ENCODE assay signal across 8 cellular contexts in genomic region chr17:29412780-29413565, GRCh38. TPM values are rescaled to one million over a fixed set of nuclear protein-coding genes. Genes with fewer than 3 reads are reported as not detected.
DNase-seq lines count a peak whose midpoint lies in the region; ATAC-seq and TF ChIP-seq lines count a peak whose summit lies in the region.

No MANE protein-coding gene starts in this region.

- H3K36me3 Mint-ChIP-seq in naive thymus-derived CD4-positive, alpha-beta T cell, result peaks cover 0 to 25% (median 5%) of the 10 kb centered on the region in 5 donors

- no peaks in the 10 kb centered on the region for H3K27me3 ChIP-seq in BJ (ENCODE audit: control insufficient read depth, insufficient read depth, low read length)
- H3K27me3 ChIP-seq in left lung, result no peaks in the 10 kb centered on the region
- H3K27me3 ChIP-seq in naive thymus-derived CD4-positive, alpha-beta T cell (ENCODE audit: control insufficient read depth in 2 of 2, insufficient read depth in 2 of 2, low read length in 2 of 2), result no peaks in the 10 kb centered on the region

- H3K27me3 Mint-ChIP-seq in naive thymus-derived CD4-positive, alpha-beta T cell, result no peaks in the 10 kb centered on the region

- ATAC-seq in left lung, result peak; percentile 60
- no peak for ATAC-seq in naive thymus-derived CD4-positive, alpha-beta T cell
- no peak for ATAC-seq in HG03039 (IDR thresholded peaks at IDR 0.05; ENCODE audit: unreplicated experiment)

- CTCF ChIA-PET in BJ (lab: Yijun Ruan, JAX), result interaction anchor here (0.7 to 1.3 kb wide), 3 partner anchors 23 to 160 kb away, joined by 3 read pairs; no protein-coding TSS in a partner anchor
- CTCF ChIA-PET in naive thymus-derived CD4-positive, alpha-beta T cell (lab: Charles Lee), result interaction anchor here (0.6 kb wide), 2 partner anchors 15 to 686 kb away, joined by 3 read pairs; no protein-coding TSS in a partner anchor

- H3K27ac ChIP-seq in left lung, result peak overlapping the region in 1 of 2 donors; percentile 66
- no peak overlapping the region for H3K27ac ChIP-seq in naive thymus-derived CD4-positive, alpha-beta T cell (ENCODE audit: low read depth, low read length)

- no peaks in the 10 kb centered on the region for H3K9me3 ChIP-seq in left lung
- H3K9me3 ChIP-seq in naive thymus-derived CD4-positive, alpha-beta T cell (ENCODE audit: control insufficient read depth in 2 of 3, low read length in 3 of 3), result no peaks in the 10 kb centered on the region

- H3K4me3 Mint-ChIP-seq in naive thymus-derived CD4-positive, alpha-beta T cell, result no peak overlapping the region

- intact Hi-C loops in left lung (cut with DNase I), result no loop called here
- intact Hi-C loops in naive thymus-derived CD4-positive, alpha-beta T cell (cut with micrococcal nuclease), result no loop called here

- peak; percentile 90 for DNase-seq in BJ (ENCODE audit: low read depth)
- DNase-seq in HS-5 (ENCODE audit: low read depth), result peak; percentile 80
- peak; percentile 58 for DNase-seq in astrocyte of the hippocampus (ENCODE audit: low read depth, low spot score)
- no peak for DNase-seq in left lung
- DNase-seq in naive thymus-derived CD4-positive, alpha-beta T cell, result no peak
- DNase-seq in putamen (ENCODE audit: low spot score), result no peak
- DNase-seq in NCI-H2081 (lab: John Stamatoyannopoulos, UW), result no peak

- POLR2A ChIA-PET in BJ (lab: Charles Lee), result interaction anchor here (0.6 kb wide), 1 partner anchor 578 kb away, joined by 4 read pairs; no protein-coding TSS in a partner anchor
- POLR2A ChIA-PET in naive thymus-derived CD4-positive, alpha-beta T cell (lab: Charles Lee), result no interaction called here

- no peaks in the 10 kb centered on the region for H3K9me3 Mint-ChIP-seq in naive thymus-derived CD4-positive, alpha-beta T cell

- 0 out of 2 replicates have a peak, but pooled peaks cover under 1% of the 10 kb centered on the region for H3K36me3 ChIP-seq in BJ (ENCODE audit: control insufficient read depth, insufficient read depth, low read length)
- H3K36me3 ChIP-seq in left lung, result peaks cover 0 to 11% of the 10 kb centered on the region in 2 donors
- peaks cover 0 to 3% (median 0%) of the 10 kb centered on the region in 3 experiments for H3K36me3 ChIP-seq in naive thymus-derived CD4-positive, alpha-beta T cell (ENCODE audit: control insufficient read depth in 2 of 3, insufficient read depth in 3 of 3, low read length in 3 of 3)

- peak overlapping the region in 4 of 9 donors; percentile 3 to 56 (median 22) for H3K27ac Mint-ChIP-seq in naive thymus-derived CD4-positive, alpha-beta T cell

- H3K4me1 ChIP-seq in left lung, result peaks cover 0 to 22% of the 10 kb centered on the region in 2 donors
- no peaks in the 10 kb centered on the region for H3K4me1 ChIP-seq in naive thymus-derived CD4-positive, alpha-beta T cell (ENCODE audit: control insufficient read depth in 2 of 2, insufficient read depth in 2 of 2, low read length in 2 of 2)

- H3K4me1 Mint-ChIP-seq in naive thymus-derived CD4-positive, alpha-beta T cell, result peaks cover 15 to 48% (median 39%) of the 10 kb centered on the region in 7 donors

- no peak overlapping the region for H3K4me3 ChIP-seq in BJ (ENCODE audit: low read depth, low read length)
- no peak overlapping the region for H3K4me3 ChIP-seq in left lung
- no peak overlapping the region for H3K4me3 ChIP-seq in naive thymus-derived CD4-positive, alpha-beta T cell (ENCODE audit: low read length)

- no peak for TF ChIP-seq CTCF in BJ (IDR thresholded peaks at IDR 0.05; ENCODE audit: insufficient read depth, low read depth, low read length)
- no peak for TF ChIP-seq CTCF in left lung (IDR thresholded peaks at IDR 0.05)

RNA-seq across cellular contexts. Expression of gene TAOK1, which starts 22.8 kb away (rescaled TPM):
- polyA plus RNA-seq in BJ (2011; rRNA removed), result 9.1 and 22.1 TPM in 2 replicates
- polyA minus RNA-seq in BJ (2011; rRNA and poly(A)+ RNA removed), result 25.3 and 35.8 TPM in 2 replicates
- 10 to 100 TPM; 58.5 to 66.0 TPM for total RNA-seq in left lung
- total RNA-seq in naive thymus-derived CD4-positive, alpha-beta T cell, result 10 to 100 TPM; 62.4 to 70.1 (median 66.5) TPM
- 1 to 10 TPM; 2.2 to 3.2 TPM for polyA plus RNA-seq in naive thymus-derived CD4-positive, alpha-beta T cell

Comparison
In these comparisons a context has a peak if more than half of its experiments do, and no peak if none do; other contexts are left out.
1. DNase-seq: peak in BJ (single experiment), HS-5 (single experiment) and astrocyte of the hippocampus (single experiment); none in left lung (0 of 2), naive thymus-derived CD4-positive, alpha-beta T cell (0 of 9), putamen (single experiment) and NCI-H2081 (0 of 2).